ENCODE assay signal across 1 cellular context in genomic region chr5:122311888-122312669, GRCh38.
TF ChIP-seq lines count a peak whose summit lies in the region.

Gene SNCAIP, plus strand, starts transcription at chr5:122312237. Its CDS starts 78,898 bp downstream, at chr5:122391135.

TF ChIP-seq in endothelial cell of umbilical vein, 7 proteins besides CTCF, POLR2A, EP300 and RAD21:
- TF ChIP-seq MAX (IDR thresholded peaks at IDR 0.05; ENCODE audit: insufficient read depth, insufficient read length): no peak
- TF ChIP-seq JUN (IDR thresholded peaks at IDR 0.05; ENCODE audit: borderline replicate concordance, insufficient read depth, insufficient read length, low read depth): no peak
TF ChIP-seq in endothelial cell of umbilical vein: peak in this region for 0.
